ENCODE assay signal across 2 cellular contexts in the genomic region with DNA sequence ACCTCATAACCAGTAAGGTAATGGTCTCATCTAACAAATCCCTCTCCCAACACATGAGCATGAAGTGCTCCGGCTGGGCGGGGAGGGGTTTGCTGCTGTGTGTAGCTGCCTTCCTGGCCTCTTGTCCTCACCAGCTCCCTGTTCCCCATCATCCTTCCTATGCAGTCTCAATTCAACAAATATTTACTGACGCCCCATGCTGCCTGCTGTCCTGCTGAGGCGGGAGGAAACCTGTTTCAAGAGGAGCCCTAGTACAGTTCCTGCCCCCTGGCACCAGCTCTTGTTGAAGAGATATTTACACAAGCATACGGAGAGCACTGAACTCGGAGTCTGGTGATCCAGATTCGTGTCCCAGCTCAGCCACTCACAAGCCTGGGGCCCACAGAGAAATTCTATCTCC.
TF ChIP-seq lines count a peak whose summit lies in the region.

No MANE protein-coding gene starts in this region.

TF ChIP-seq in A549, 52 proteins besides CTCF, POLR2A, EP300 and RAD21:
- TF ChIP-seq HOXB5 (CRISPR knock-in tag; IDR thresholded peaks at IDR 0.05): no peak
- TF ChIP-seq NFE2L2 (conservative IDR thresholded peaks at IDR 0.05; ENCODE audit: low read length): no peak
- no peak for TF ChIP-seq ZNF302 (CRISPR knock-in tag; IDR thresholded peaks at IDR 0.05)
- TF ChIP-seq, protein P1, sequence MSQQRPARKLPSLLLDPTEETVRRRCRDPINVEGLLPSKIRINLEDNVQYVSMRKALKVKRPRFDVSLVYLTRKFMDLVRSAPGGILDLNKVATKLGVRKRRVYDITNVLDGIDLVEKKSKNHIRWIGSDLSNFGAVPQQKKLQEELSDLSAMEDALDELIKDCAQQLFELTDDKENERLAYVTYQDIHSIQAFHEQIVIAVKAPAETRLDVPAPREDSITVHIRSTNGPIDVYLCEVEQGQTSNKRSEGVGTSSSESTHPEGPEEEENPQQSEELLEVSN (IDR thresholded peaks at IDR 0.05; ENCODE audit: borderline replicate concordance, low read depth): no peak
- no peak for TF ChIP-seq EHF (CRISPR knock-in tag; IDR thresholded peaks at IDR 0.05)
- no peak for TF ChIP-seq CHD2 (IDR thresholded peaks at IDR 0.05; ENCODE audit: low read length, partially characterized antibody)
- TF ChIP-seq CEBPB (IDR thresholded peaks at IDR 0.05): no peak
- no peak for TF ChIP-seq SREBF2 (IDR thresholded peaks at IDR 0.05)
- TF ChIP-seq POLR2AphosphoS2 (conservative IDR thresholded peaks at IDR 0.05; ENCODE audit: low read length): no peak
- TF ChIP-seq ZC3H11A (IDR thresholded peaks at IDR 0.05): no peak
- TF ChIP-seq TP53 (CRISPR knock-in tag; IDR thresholded peaks at IDR 0.05): no peak
- TF ChIP-seq, protein P2, sequence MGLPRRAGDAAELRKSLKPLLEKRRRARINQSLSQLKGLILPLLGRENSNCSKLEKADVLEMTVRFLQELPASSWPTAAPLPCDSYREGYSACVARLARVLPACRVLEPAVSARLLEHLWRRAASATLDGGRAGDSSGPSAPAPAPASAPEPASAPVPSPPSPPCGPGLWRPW (IDR thresholded peaks at IDR 0.05): no peak
- TF ChIP-seq NR3C1 (IDR thresholded peaks at IDR 0.05): no peak
- TF ChIP-seq, protein P3, sequence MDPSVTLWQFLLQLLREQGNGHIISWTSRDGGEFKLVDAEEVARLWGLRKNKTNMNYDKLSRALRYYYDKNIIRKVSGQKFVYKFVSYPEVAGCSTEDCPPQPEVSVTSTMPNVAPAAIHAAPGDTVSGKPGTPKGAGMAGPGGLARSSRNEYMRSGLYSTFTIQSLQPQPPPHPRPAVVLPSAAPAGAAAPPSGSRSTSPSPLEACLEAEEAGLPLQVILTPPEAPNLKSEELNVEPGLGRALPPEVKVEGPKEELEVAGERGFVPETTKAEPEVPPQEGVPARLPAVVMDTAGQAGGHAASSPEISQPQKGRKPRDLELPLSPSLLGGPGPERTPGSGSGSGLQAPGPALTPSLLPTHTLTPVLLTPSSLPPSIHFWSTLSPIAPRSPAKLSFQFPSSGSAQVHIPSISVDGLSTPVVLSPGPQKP (IDR thresholded peaks at IDR 0.05; ENCODE audit: low read depth, low read length): no peak
- no peak for TF ChIP-seq HOXA7 (CRISPR knock-in tag; IDR thresholded peaks at IDR 0.05)
- no peak for TF ChIP-seq HOXB13 (CRISPR knock-in tag; IDR thresholded peaks at IDR 0.05; ENCODE audit: low read depth)
- TF ChIP-seq RNF2 (IDR thresholded peaks at IDR 0.05; ENCODE audit: borderline replicate concordance, low read depth): no peak
- no peak for TF ChIP-seq PHF8 (IDR thresholded peaks at IDR 0.05; ENCODE audit: borderline replicate concordance, low read depth)

TF ChIP-seq in IMR-90, 13 proteins besides CTCF, POLR2A, EP300 and RAD21:
- TF ChIP-seq NFE2L2 (IDR thresholded peaks at IDR 0.05; ENCODE audit: low read depth, low read length): no peak
